17 cellular contexts compared by ENCODE assay signal in genomic region chr1:225578247-225578646, GRCh38.
A peak's percentile ranks its signal among the peaks of the same experiment; 100 is the strongest.
DNase-seq lines count a peak whose midpoint lies in the region; ATAC-seq lines count a peak whose summit lies in the region.
"Had no signal": no experiment of that assay in that cellular context is flagged by ENCODE, and none has a peak within 500 bp of the region (broad histone marks: within the 10 kb centered on the region; RNA-seq: fewer than 3 reads in every experiment).

No MANE protein-coding gene starts in this region.

- H2BK15ac ChIP-seq in neuronal stem cell (ENCODE audit: low read length), result no peak overlapping the region

- no peaks in the 10 kb centered on the region for H3K79me1 ChIP-seq in neuronal stem cell (ENCODE audit: low read depth, low read length)

- no CpG with 5 or more reads among the region's 2 CpGs for WGBS in neuronal stem cell (ENCODE audit: extremely low coverage in 2 of 2, insufficient read length in 2 of 2, insufficient replicate concordance in 1 of 2), 2 donors

- H2BK5ac ChIP-seq in neuronal stem cell (ENCODE audit: low read length), result no peak overlapping the region

- no peak overlapping the region for H4K8ac ChIP-seq in neuronal stem cell (ENCODE audit: low read depth, low read length)

- H3K9ac ChIP-seq in neuronal stem cell (ENCODE audit: low read depth, low read length, poor library complexity), result no peak overlapping the region
- H3K9ac ChIP-seq: KMS-11, parathyroid adenoma had no signal

- H2BK120ac ChIP-seq in neuronal stem cell (ENCODE audit: low read depth, low read length), result no peak overlapping the region

- H3K36me3 ChIP-seq in neuronal stem cell (replicated peaks in 1 of 2; ENCODE audit: control insufficient read depth in 2 of 2, insufficient read depth in 2 of 2, low read length in 2 of 2), result peaks cover 0 to 12% of the 10 kb centered on the region in 2 donors
- H3K36me3 ChIP-seq: BE2C, tibial artery had no signal

- H2AK5ac ChIP-seq in neuronal stem cell (ENCODE audit: low read depth, low read length), result no peak overlapping the region

- no peak overlapping the region for H3K4me3 ChIP-seq in neuronal stem cell (ENCODE audit: low read length in 2 of 2)
- H3K4me3 ChIP-seq: SJCRH30, tibial artery had no signal

- no peaks in the 10 kb centered on the region for H3K9me3 ChIP-seq in neuronal stem cell (replicated peaks in 1 of 2; ENCODE audit: control insufficient read depth in 2 of 2, insufficient read depth in 1 of 2, low read depth in 1 of 2, low read length in 2 of 2)
- H3K9me3 ChIP-seq: BE2C, SJCRH30, tibial artery had no signal

- DNase-seq in Caki2 (ENCODE audit: low read depth) (peak; percentile 71), amniotic epithelial cell (ENCODE audit: low read depth) (peak; percentile 33), neuronal stem cell (ENCODE audit: low spot score) (no peak), T-helper 9 cell (no peak), head of caudate nucleus (no peak)
- DNase-seq: activated CD4-positive, alpha-beta T cell treated with anti-CD3 and anti-CD28 coated beads for 36 hours; activated naive CD4-positive, alpha-beta T cell treated with anti-CD3 and anti-CD28 coated beads, Interleukin-2, amount 50 U/mL, for 16 hours; BE2C; DMS53; NCI-H2227 treated with DMSO at 0.1 percent for 48 hours; SJCRH30; tibial artery had no signal

- in situ Hi-C loops in Caki2 (cut with HindIII; ENCODE audit: low pct_unique_long_range_greater_than_20kb, low sequenced_read_pairs), result no loop called here

- H3K4me2 ChIP-seq in neuronal stem cell (ENCODE audit: insufficient read depth, low read length, poor library complexity, severe bottlenecking), result no peak overlapping the region
- H3K4me2 ChIP-seq: KMS-11 had no signal

- intact Hi-C loops in head of caudate nucleus (cut with DNase I), result no loop called here

- peaks cover 17 to 28% of the 10 kb centered on the region in 2 donors for H3K4me1 ChIP-seq in neuronal stem cell (ENCODE audit: control insufficient read depth in 2 of 2, insufficient read depth in 1 of 2, low read depth in 1 of 2, low read length in 2 of 2)
- H3K4me1 ChIP-seq: parathyroid adenoma had no signal

- no peak overlapping the region for H3K23ac ChIP-seq in neuronal stem cell (ENCODE audit: low read depth, low read length, poor library complexity)

- H3K4ac ChIP-seq in neuronal stem cell (ENCODE audit: low read length), result no peak overlapping the region

- H3K18ac ChIP-seq in neuronal stem cell (ENCODE audit: low read length), result no peak overlapping the region

- ATAC-seq in HG02759 (IDR thresholded peaks at IDR 0.05; ENCODE audit: unreplicated experiment) (peak; percentile 57), HG02798 (IDR thresholded peaks at IDR 0.05; ENCODE audit: poor library complexity, unreplicated experiment) (no peak), GM19452 (IDR thresholded peaks at IDR 0.05; ENCODE audit: unreplicated experiment) (no peak)
- ATAC-seq: activated CD4-positive, alpha-beta T cell treated with anti-CD3 and anti-CD28 coated beads for 36 hours had no signal

- no peak overlapping the region for H2BK12ac ChIP-seq in neuronal stem cell (ENCODE audit: low read length)

- H3K27ac ChIP-seq in neuronal stem cell (replicated peaks; ENCODE audit: low read length), result peak overlapping the region; percentile 52
- H3K27ac ChIP-seq: KMS-11, parathyroid adenoma, SJCRH30 had no signal

- no peak overlapping the region for H3K14ac ChIP-seq in neuronal stem cell (ENCODE audit: low read length)

- no peaks in the 10 kb centered on the region for H3K27me3 ChIP-seq in neuronal stem cell (ENCODE audit: control insufficient read depth in 3 of 3, insufficient read depth in 3 of 3, low read depth in 1 of 3, low read length in 3 of 3)
- H3K27me3 ChIP-seq: BE2C, SJCRH30, tibial artery had no signal

- no peak overlapping the region for H2AFZ ChIP-seq in neuronal stem cell (ENCODE audit: low read length)
- H2AFZ ChIP-seq: parathyroid adenoma had no signal

- no peak overlapping the region for H4K91ac ChIP-seq in neuronal stem cell (ENCODE audit: low read depth, low read length, poor library complexity)

Comparison
In these comparisons a context has a peak if more than half of its experiments do, and no peak if none do; other contexts are left out.
1. DNase-seq: peak in Caki2 (single experiment) and amniotic epithelial cell (single experiment); none in neuronal stem cell (single experiment), T-helper 9 cell (single experiment) and head of caudate nucleus (0 of 42).